In the genomic region with DNA sequence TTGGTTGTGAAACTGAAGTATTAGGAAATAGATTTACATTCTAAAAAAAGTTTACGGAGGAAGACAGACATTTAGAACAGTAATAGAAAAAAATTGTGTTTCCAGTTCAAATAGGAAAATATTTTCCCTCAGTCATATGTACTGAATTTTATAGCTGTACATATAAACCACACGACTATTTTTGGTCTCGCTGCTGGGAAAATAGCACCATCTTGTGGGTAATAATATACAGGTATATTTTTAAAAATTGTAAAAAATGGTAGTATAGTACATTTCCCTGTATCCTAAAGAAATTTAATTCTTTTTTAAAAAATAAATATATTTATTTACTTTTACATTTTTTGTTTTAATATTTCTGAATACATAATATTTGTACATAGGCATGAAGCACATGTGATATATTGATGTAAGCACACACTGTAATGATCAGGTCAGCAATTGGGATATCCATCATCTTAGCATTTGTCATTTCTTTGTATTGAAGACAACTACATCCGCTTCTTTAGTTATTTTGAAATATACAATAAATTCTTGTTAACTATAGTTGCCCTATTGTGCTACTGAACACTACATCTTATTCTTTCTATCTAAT, we compare ENCODE assay signal across 9 cellular contexts.
A peak's percentile ranks its signal among the peaks of the same experiment; 100 is the strongest.
DNase-seq lines count a peak whose midpoint lies in the region; ATAC-seq and TF ChIP-seq lines count a peak whose summit lies in the region.
"Had no signal": no experiment of that assay in that cellular context is flagged by ENCODE, and none has a peak within 500 bp of the region (broad histone marks: within the 10 kb centered on the region; RNA-seq: fewer than 3 reads in every experiment).

No MANE protein-coding gene starts in this region.

- H3F3A ChIP-seq in OCI-LY1 (ENCODE audit: insufficient read depth, low read length) = no peaks in the 10 kb centered on the region

- H2AFZ ChIP-seq in OCI-LY1 (ENCODE audit: low read length) = no peak overlapping the region

- no peaks in the 10 kb centered on the region for H3K27me3 ChIP-seq in OCI-LY1 (ENCODE audit: insufficient read depth, low read length)
- H3K27me3 ChIP-seq in WERI-Rb-1 (ENCODE audit: insufficient read depth, low read depth, severe bottlenecking) = no peaks in the 10 kb centered on the region

- DNase-seq in AG04449 (ENCODE audit: low read depth, low spot score) (no peak), fibroblast of the aortic adventitia (ENCODE audit: low read depth) (peak; percentile 45), G401 (ENCODE audit: low spot score) (no peak), WERI-Rb-1 (no peak), NCI-H2107 treated with DMSO at 0.1 percent for 48 hours (lab: John Stamatoyannopoulos, UW; ENCODE audit: unreplicated experiment) (no peak)
- DNase-seq in activated CD8-positive, alpha-beta memory T cell treated with anti-CD3 and anti-CD28 coated beads for 24 hours = no peak
- DNase-seq: activated B cell treated with CpG ODN at 0.5 μM for 24 hours had no signal

- H3K4me2 ChIP-seq in OCI-LY1 (ENCODE audit: low read length) = no peak overlapping the region

- H3K9ac ChIP-seq in OCI-LY1 (ENCODE audit: low read length) = no peak overlapping the region

- no peaks in the 10 kb centered on the region for H3K9me2 ChIP-seq in OCI-LY1 (ENCODE audit: low read depth, low read length)

- no peaks in the 10 kb centered on the region for H3K9me3 ChIP-seq in OCI-LY1 (ENCODE audit: low read length)
- H3K9me3 ChIP-seq in WERI-Rb-1 (ENCODE audit: severe bottlenecking) = no peaks in the 10 kb centered on the region

- H4K20me1 ChIP-seq in OCI-LY1 (ENCODE audit: insufficient read depth, low read length) = no peaks in the 10 kb centered on the region

- in situ Hi-C loops in G401 (cut with HindIII; ENCODE audit: low sequenced_read_pairs) = no loop called here

- CTCF ChIA-PET in AG04449 (lab: Yijun Ruan, JAX) = interaction anchor here (0.7 to 2.3 kb wide), 8 partner anchors 10 to 371 kb away, joined by 3 to 13 read pairs (median 4); no protein-coding TSS in a partner anchor

- H3K4me1 ChIP-seq in OCI-LY1 (ENCODE audit: insufficient read depth, low read length, severe bottlenecking) = no peaks in the 10 kb centered on the region

- H3K27ac ChIP-seq in OCI-LY1 (ENCODE audit: low read depth, low read length, poor library complexity, severe bottlenecking) (no peak overlapping the region), WERI-Rb-1 (no peak overlapping the region)

- H3K36me3 ChIP-seq in OCI-LY1 (ENCODE audit: insufficient read depth, low read length) (no peaks in the 10 kb centered on the region), WERI-Rb-1 (no peaks in the 10 kb centered on the region)

- no peaks in the 10 kb centered on the region for H3K79me2 ChIP-seq in OCI-LY1 (ENCODE audit: insufficient read depth, low read length)

- POLR2A ChIA-PET in AG04449 (lab: Yijun Ruan, JAX) = no interaction called here

- TF ChIP-seq CTCF in AG04449 (IDR thresholded peaks at IDR 0.05; ENCODE audit: insufficient read depth, low read length, missing control alignments) (peak; percentile 12), OCI-LY1 (IDR thresholded peaks at IDR 0.05; ENCODE audit: low read length) (peak; percentile 31; the same call in 1 of the 2 replicates), fibroblast of the aortic adventitia (IDR thresholded peaks at IDR 0.05; ENCODE audit: insufficient read depth, low read length) (peak; percentile 55), WERI-Rb-1 (IDR thresholded peaks at IDR 0.05; ENCODE audit: low read depth, low read length) (no peak)

- H3K4me3 ChIP-seq in AG04449 (ENCODE audit: low read depth, low read length) (no peak overlapping the region), OCI-LY1 (ENCODE audit: low read depth, low read length, poor library complexity, severe bottlenecking) (no peak overlapping the region), fibroblast of the aortic adventitia (ENCODE audit: low read depth, low read length) (no peak overlapping the region), WERI-Rb-1 (ENCODE audit: low read depth, low read length) (no peak overlapping the region)

- peak; percentile 30 for ATAC-seq in GM19468 (IDR thresholded peaks at IDR 0.05; ENCODE audit: extremely low read depth, unreplicated experiment)
